In the genomic region with DNA sequence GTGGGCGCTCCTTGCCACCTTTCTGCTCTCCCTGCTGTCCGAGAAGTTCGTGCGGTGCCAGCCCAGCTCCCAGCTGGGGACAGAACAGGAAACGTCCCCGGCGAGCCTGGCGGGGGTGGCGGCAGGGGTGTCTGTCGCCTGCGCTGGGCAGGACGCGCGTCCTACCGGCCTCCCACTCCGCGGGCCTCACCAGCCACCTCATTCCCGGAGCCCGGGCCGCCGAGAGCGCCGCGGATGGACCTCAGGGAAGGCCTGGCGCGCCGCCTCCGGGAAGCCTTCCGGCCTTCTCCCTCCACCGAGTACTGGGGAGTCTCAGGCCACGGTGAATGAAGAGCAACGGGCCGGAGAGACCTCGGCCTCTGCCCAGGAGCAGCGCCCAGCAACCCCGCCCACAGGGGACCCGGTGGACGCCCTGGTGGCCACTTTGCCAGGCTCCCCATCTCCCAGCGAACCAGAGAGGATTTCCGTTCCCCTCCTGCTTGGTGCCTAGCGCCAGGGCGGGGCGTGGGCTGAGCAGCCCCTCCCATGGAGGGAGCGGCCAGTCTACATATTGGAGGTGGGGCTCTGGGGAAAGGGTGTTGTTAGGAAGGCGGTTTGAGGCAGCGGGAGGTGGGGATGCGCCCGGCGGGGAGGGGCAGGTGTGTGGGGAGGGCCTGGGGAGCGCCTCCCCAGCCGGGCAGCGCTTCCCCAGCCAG, we compare ENCODE assay signal across 8 cellular contexts.
DNase-seq lines count a peak whose midpoint lies in the region; ATAC-seq and TF ChIP-seq lines count a peak whose summit lies in the region.

No MANE protein-coding gene starts in this region.

- H3K4me1 ChIP-seq in iPS-20b (ENCODE audit: insufficient read depth, low read length) = peaks cover 7% of the 10 kb centered on the region; the same call in 1 of the 2 replicates

- no peaks in the 10 kb centered on the region for H3K9me3 ChIP-seq in iPS-20b (ENCODE audit: insufficient read depth, low read depth, low read length)

- TF ChIP-seq CTCF in GM10266 (IDR thresholded peaks at IDR 0.05; ENCODE audit: control insufficient read depth, insufficient read depth, low read depth, missing control alignments) = peak; percentile 7
- peak; percentile 10 for TF ChIP-seq CTCF in brain microvascular endothelial cell (IDR thresholded peaks at IDR 0.05; ENCODE audit: low read depth, low read length, missing control alignments)

- H3K4me3 ChIP-seq in brain microvascular endothelial cell (ENCODE audit: low read depth, low read length) (peak overlapping the region; percentile 57), iPS-20b (ENCODE audit: low read length) (peak overlapping the region; percentile 77), skin epidermis (peak overlapping the region; percentile 42 to 67 (median 48))

- ATAC-seq in HG02623 (IDR thresholded peaks at IDR 0.05; ENCODE audit: unreplicated experiment) = peak; percentile 25

- peak overlapping the region; percentile 77 for H3K9ac ChIP-seq in iPS-20b (ENCODE audit: low read depth, low read length)

- H3K36me3 ChIP-seq in brain microvascular endothelial cell (replicated peaks) (no peaks in the 10 kb centered on the region), iPS-20b (ENCODE audit: insufficient read depth, low read depth, low read length) (no peaks in the 10 kb centered on the region)

- peak overlapping the region; percentile 19 for H3K27ac ChIP-seq in brain microvascular endothelial cell
- peak overlapping the region; percentile 47 for H3K27ac ChIP-seq in iPS-20b (ENCODE audit: low read length)
- peak overlapping the region; percentile 33 to 100 (median 94) for H3K27ac ChIP-seq in skin epidermis

- in situ Hi-C loops in brain microvascular endothelial cell (cut with HindIII; ENCODE audit: low pct_ligation_motif_present, low sequenced_read_pairs) = no loop called here

- DNase-seq in GM10266 (ENCODE audit: extremely low spot score) (peak; percentile 93), NCI-H1436 treated with DMSO at 0.1 percent for 48 hours (lab: John Stamatoyannopoulos, UW) (peak; percentile 76), UCSD-AML1 (lab: John Stamatoyannopoulos, UW; ENCODE audit: unreplicated experiment) (peak; percentile 90), brain microvascular endothelial cell (peak; percentile 52), NCI-H128 (lab: John Stamatoyannopoulos, UW; ENCODE audit: unreplicated experiment) (no peak)

- H3K27me3 ChIP-seq in brain microvascular endothelial cell (replicated peaks) (no peaks in the 10 kb centered on the region), iPS-20b (ENCODE audit: insufficient read depth, low read length) (peaks cover 24% of the 10 kb centered on the region)

Comparison
In these comparisons a context has a peak if more than half of its experiments do, and no peak if none do; other contexts are left out.
1. H3K27ac ChIP-seq: peak in every context shown above with its lines; median percentile 94 in skin epidermis; 47 in iPS-20b; 19 in brain microvascular endothelial cell.